In genomic region chr12:109840349-109841073, GRCh38 we compare ENCODE assay signal across 11 cellular contexts. TPM values are rescaled to one million over a fixed set of nuclear protein-coding genes. Genes with fewer than 3 reads are reported as not detected.
DNase-seq lines count a peak whose midpoint lies in the region; ATAC-seq and TF ChIP-seq lines count a peak whose summit lies in the region.
"Had no signal": no experiment of that assay in that cellular context is flagged by ENCODE, and none has a peak within 500 bp of the region (broad histone marks: within the 10 kb centered on the region; RNA-seq: fewer than 3 reads in every experiment).

No MANE protein-coding gene starts in this region.

- intact Hi-C loops in Calu3 (cut with micrococcal nuclease; ENCODE audit: unreplicated experiment) (no loop called here), A673 (cut with micrococcal nuclease; ENCODE audit: unreplicated experiment) (no loop called here)
- intact Hi-C loops in activated CD4-positive, alpha-beta T cell treated with anti-CD3 and anti-CD28 coated beads for 36 hours (cut with DNase I, micrococcal nuclease) = no loop called here

- no peaks in the 10 kb centered on the region for H3K27me3 Mint-ChIP-seq in Calu3 (ENCODE audit: unreplicated experiment)
- H3K27me3 Mint-ChIP-seq in activated CD4-positive, alpha-beta T cell treated with anti-CD3 and anti-CD28 coated beads for 36 hours = no peaks in the 10 kb centered on the region

- H3K4me3 ChIP-seq in A673 (ENCODE audit: low read depth, low read length, poor library complexity, severe bottlenecking) = no peak overlapping the region

- no TSS peak for BruUV-seq in Calu3 (replicated peaks; lab: Mats Ljungman, UMichigan)
- no TSS peak for BruUV-seq in A673 (replicated peaks; lab: Mats Ljungman, UMichigan)

- POLR2A ChIA-PET in A673 (lab: Charles Lee; ENCODE audit: low non-redundant PET) = no interaction called here
- POLR2A ChIA-PET in activated CD4-positive, alpha-beta T cell treated with anti-CD3 and anti-CD28 coated beads for 36 hours (lab: Charles Lee) = no interaction called here

- TF ChIP-seq CTCF in Calu3 (IDR thresholded peaks at IDR 0.05; ENCODE audit: unreplicated experiment) (no peak), A673 (conservative IDR thresholded peaks at IDR 0.05; ENCODE audit: low read depth, low read length) (no peak)

- no peak for ATAC-seq in activated CD4-positive, alpha-beta T cell treated with anti-CD3 and anti-CD28 coated beads for 36 hours
- ATAC-seq: stimulated activated naive CD8-positive, alpha-beta T cell treated with anti-CD3 and anti-CD28 coated beads, Interleukin-15, Interleukin-2, amounts not matched to agents 100 U/mL and 50 U/mL, for 24 hours had no signal

- no peaks in the 10 kb centered on the region for H3K36me3 ChIP-seq in A673 (ENCODE audit: insufficient read depth, low read length, poor library complexity, severe bottlenecking)

- no peaks in the 10 kb centered on the region for H3K27me3 ChIP-seq in A673 (replicated peaks; ENCODE audit: insufficient read depth, low read depth, low read length, poor library complexity)

- peaks cover 55% of the 10 kb centered on the region for H3K4me1 Mint-ChIP-seq in Calu3 (ENCODE audit: low read depth, unreplicated experiment)
- H3K4me1 Mint-ChIP-seq in activated CD4-positive, alpha-beta T cell treated with anti-CD3 and anti-CD28 coated beads for 36 hours = peaks cover 4% of the 10 kb centered on the region

- no peaks in the 10 kb centered on the region for H3K9me3 Mint-ChIP-seq in Calu3 (ENCODE audit: low read depth, unreplicated experiment)
- H3K9me3 Mint-ChIP-seq in activated CD4-positive, alpha-beta T cell treated with anti-CD3 and anti-CD28 coated beads for 36 hours (ENCODE audit: low read depth) = no peaks in the 10 kb centered on the region

- peak overlapping the region; percentile 39 for H3K4me3 Mint-ChIP-seq in Calu3 (ENCODE audit: low read depth, unreplicated experiment)
- H3K4me3 Mint-ChIP-seq in activated CD4-positive, alpha-beta T cell treated with anti-CD3 and anti-CD28 coated beads for 36 hours = no peak overlapping the region

- H3K27ac ChIP-seq in A673 (ENCODE audit: low read depth, low read length, poor library complexity, severe bottlenecking) = no peak overlapping the region

- peak overlapping the region; percentile 79 for H3K27ac Mint-ChIP-seq in Calu3 (ENCODE audit: unreplicated experiment)
- H3K27ac Mint-ChIP-seq in activated CD4-positive, alpha-beta T cell treated with anti-CD3 and anti-CD28 coated beads for 36 hours = no peak overlapping the region

- H3K4me1 ChIP-seq in A673 (ENCODE audit: insufficient read depth, low read length, poor library complexity, severe bottlenecking) = no peaks in the 10 kb centered on the region

- H3K36me3 Mint-ChIP-seq in Calu3 (ENCODE audit: insufficient read depth, unreplicated experiment) = peaks cover 18% of the 10 kb centered on the region
- no peaks in the 10 kb centered on the region for H3K36me3 Mint-ChIP-seq in activated CD4-positive, alpha-beta T cell treated with anti-CD3 and anti-CD28 coated beads for 36 hours (ENCODE audit: low read depth)

- DNase-seq in Calu3 (peak; percentile 88), NCI-H1417 treated with DMSO at 0.1 percent for 48 hours (lab: John Stamatoyannopoulos, UW) (peak; percentile 11), SHP77 (lab: John Stamatoyannopoulos, UW) (peak; percentile 53 to 55), mucosa of gallbladder (ENCODE audit: low spot score) (peak; percentile 38), A673 (ENCODE audit: low spot score) (no peak), T-helper 1 cell (no peak)
- no peak for DNase-seq in NK-92 treated with Interleukin-12 subunit alpha and Interleukin-12 subunit beta, amount 100 ng/mL, for 24 hours (lab: John Stamatoyannopoulos, UW)
- DNase-seq in activated CD4-positive, alpha-beta T cell treated with anti-CD3 and anti-CD28 coated beads for 36 hours = no peak
- DNase-seq: activated naive CD4-positive, alpha-beta T cell treated with anti-CD3 and anti-CD28 coated beads, Interleukin-2, amount 50 U/mL, for 16 hours; NCI-H1105 treated with DMSO at 0.1 percent for 48 hours; stimulated activated naive CD8-positive, alpha-beta T cell treated with anti-CD3 and anti-CD28 coated beads, Interleukin-15, Interleukin-2, amounts not matched to agents 100 U/mL and 50 U/mL, for 24 hours had no signal

- no peaks in the 10 kb centered on the region for H3K9me3 ChIP-seq in A673 (ENCODE audit: low read depth, low read length, poor library complexity, severe bottlenecking)

- CTCF ChIA-PET in Calu3 (lab: Charles Lee) (interaction anchor here (0.6 to 1.6 kb wide), 4 partner anchors 8 to 35 kb away, joined by 3 to 7 read pairs (median 4); no protein-coding TSS in a partner anchor), A673 (lab: Charles Lee) (no interaction called here)
- CTCF ChIA-PET in activated CD4-positive, alpha-beta T cell treated with anti-CD3 and anti-CD28 coated beads for 36 hours (lab: Charles Lee) = interaction anchor here (0.7 to 1.0 kb wide), 3 partner anchors 13 to 34 kb away, joined by 3 to 4 read pairs (median 3); no protein-coding TSS in a partner anchor

RNA-seq across cellular contexts. Expression of gene TRPV4, which starts 7.3 kb away (rescaled TPM):
- 13.0 and 25.3 TPM in 2 replicates for total RNA-seq in Calu3 (2022)
- total RNA-seq in mucosa of gallbladder = 2.1 TPM
- total RNA-seq in A673 (2021) = 0.11 and 0.33 TPM in 2 replicates
- not detected for total RNA-seq in activated CD4-positive, alpha-beta T cell treated with anti-CD3 and anti-CD28 coated beads for 36 hours

RNA-seq across cellular contexts. Expression of gene GLTP, which starts 39.8 kb away (rescaled TPM):
- total RNA-seq in Calu3 (2022) = 25.7 and 27.7 TPM in 2 replicates
- total RNA-seq in mucosa of gallbladder = 28.2 TPM
- total RNA-seq in A673 (2021) = 20.2 and 20.7 TPM in 2 replicates
- total RNA-seq in activated CD4-positive, alpha-beta T cell treated with anti-CD3 and anti-CD28 coated beads for 36 hours = 10 to 100 TPM; 24.2 to 26.9 TPM

RNA-seq across cellular contexts. Expression of gene TCHP, which starts 59.6 kb away (rescaled TPM):
- total RNA-seq in Calu3 (2022) (28.0 and 28.8 TPM in 2 replicates), mucosa of gallbladder (18.8 TPM), A673 (2021) (33.4 and 40.4 TPM in 2 replicates)
- 10 to 100 TPM; 15.1 to 16.1 TPM for total RNA-seq in activated CD4-positive, alpha-beta T cell treated with anti-CD3 and anti-CD28 coated beads for 36 hours

Comparison
In these comparisons a context has a peak if more than half of its experiments do, and no peak if none do; other contexts are left out.
1. DNase-seq: peak in Calu3 (single experiment), NCI-H1417 treated with DMSO at 0.1 percent for 48 hours (single experiment), SHP77 (2 of 2) and mucosa of gallbladder (single experiment); none in NK-92 treated with Interleukin-12 subunit alpha and Interleukin-12 subunit beta, amount 100 ng/mL, for 24 hours (single experiment), A673 (single experiment), activated CD4-positive, alpha-beta T cell treated with anti-CD3 and anti-CD28 coated beads for 36 hours (single experiment) and T-helper 1 cell (0 of 5).